Comparison of ENCODE assay signal across 1 cellular context in the genomic region with DNA sequence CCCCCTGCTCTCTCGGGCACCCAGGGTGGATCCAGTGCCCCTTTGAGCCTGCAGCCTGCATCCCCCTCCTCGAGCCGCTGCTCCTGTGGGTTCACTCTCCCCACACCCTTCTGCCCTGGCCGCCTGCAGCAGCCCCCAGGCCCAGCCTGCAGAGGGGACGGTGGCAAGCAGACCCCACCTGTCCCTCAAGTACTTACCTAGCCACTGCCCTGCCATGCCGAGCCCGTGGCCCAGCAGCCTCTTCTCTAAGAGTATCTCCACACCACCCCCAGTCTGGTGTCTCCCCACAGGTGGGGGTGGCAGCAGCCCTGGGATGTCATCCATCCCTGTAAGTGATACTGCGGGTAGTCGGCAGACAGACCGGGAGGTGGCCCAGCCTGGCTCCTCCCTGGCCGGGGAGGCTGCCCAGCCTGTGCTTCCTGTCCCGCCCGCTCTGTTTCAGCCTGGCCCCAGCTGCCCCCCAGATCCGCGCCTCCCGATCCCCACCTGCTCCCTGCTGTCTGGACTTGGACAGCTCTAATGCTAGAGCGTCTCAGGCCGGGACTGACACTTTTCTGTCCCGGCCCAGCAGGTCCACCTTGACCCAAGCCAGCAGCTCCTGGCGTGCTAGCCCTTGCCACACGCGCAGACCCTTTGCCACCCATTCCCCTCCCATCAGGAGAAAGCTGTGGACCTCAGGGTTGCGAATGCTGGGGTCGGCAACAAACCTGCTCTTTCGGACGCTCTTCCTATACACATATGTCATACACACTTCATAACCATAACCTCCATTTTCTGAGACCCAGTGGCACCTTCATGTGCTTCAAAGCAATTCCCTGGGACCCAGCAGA.
TF ChIP-seq lines count a peak whose summit lies in the region.

No MANE protein-coding gene starts in this region.

TF ChIP-seq in IMR-90, 13 proteins besides CTCF, POLR2A, EP300 and RAD21 (continued from another document):
- TF ChIP-seq, protein P1, sequence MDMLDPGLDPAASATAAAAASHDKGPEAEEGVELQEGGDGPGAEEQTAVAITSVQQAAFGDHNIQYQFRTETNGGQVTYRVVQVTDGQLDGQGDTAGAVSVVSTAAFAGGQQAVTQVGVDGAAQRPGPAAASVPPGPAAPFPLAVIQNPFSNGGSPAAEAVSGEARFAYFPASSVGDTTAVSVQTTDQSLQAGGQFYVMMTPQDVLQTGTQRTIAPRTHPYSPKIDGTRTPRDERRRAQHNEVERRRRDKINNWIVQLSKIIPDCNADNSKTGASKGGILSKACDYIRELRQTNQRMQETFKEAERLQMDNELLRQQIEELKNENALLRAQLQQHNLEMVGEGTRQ (IDR thresholded peaks at IDR 0.05; ENCODE audit: low read depth, low read length), result no peak
- TF ChIP-seq, protein P2, sequence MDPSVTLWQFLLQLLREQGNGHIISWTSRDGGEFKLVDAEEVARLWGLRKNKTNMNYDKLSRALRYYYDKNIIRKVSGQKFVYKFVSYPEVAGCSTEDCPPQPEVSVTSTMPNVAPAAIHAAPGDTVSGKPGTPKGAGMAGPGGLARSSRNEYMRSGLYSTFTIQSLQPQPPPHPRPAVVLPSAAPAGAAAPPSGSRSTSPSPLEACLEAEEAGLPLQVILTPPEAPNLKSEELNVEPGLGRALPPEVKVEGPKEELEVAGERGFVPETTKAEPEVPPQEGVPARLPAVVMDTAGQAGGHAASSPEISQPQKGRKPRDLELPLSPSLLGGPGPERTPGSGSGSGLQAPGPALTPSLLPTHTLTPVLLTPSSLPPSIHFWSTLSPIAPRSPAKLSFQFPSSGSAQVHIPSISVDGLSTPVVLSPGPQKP (IDR thresholded peaks at IDR 0.05; ENCODE audit: borderline replicate concordance, low read depth, low read length), result no peak
- TF ChIP-seq RCOR1 (IDR thresholded peaks at IDR 0.05; ENCODE audit: insufficient replicate concordance, low read length), result no peak
- TF ChIP-seq RFX5 (IDR thresholded peaks at IDR 0.05; ENCODE audit: low read depth, low read length), result no peak
- TF ChIP-seq FOS (IDR thresholded peaks at IDR 0.05; ENCODE audit: low read depth, low read length), result no peak
- no peak for TF ChIP-seq CHD1 (IDR thresholded peaks at IDR 0.05; ENCODE audit: low read depth, low read length)
- no peak for TF ChIP-seq SMC3 (IDR thresholded peaks at IDR 0.05; ENCODE audit: low read depth, low read length)
- no peak for TF ChIP-seq BHLHE40 (IDR thresholded peaks at IDR 0.05; ENCODE audit: low read depth, low read length)
